Comparison of ENCODE assay signal across 14 cellular contexts in the genomic region with DNA sequence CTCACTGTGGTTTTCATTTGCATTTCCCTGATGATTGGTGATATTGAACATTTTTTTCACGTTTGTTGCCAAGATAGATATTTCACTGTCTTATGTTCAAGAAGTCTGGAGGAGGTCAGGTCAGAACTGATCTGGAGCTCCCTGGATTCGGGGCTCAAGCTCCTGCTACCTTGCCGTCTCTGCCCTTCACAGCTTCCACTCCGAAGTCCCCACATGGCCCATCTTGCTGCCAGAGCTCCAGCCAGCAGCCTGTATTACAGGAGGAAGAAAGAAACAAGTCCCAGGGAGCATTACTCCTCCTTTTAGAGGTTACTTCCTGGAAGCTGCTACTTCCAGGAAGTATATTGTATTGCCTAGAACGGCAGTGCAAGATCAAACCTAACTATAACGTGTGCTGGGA.
"Had no signal": no experiment of that assay in that cellular context is flagged by ENCODE, and none has a peak within 500 bp of the region (broad histone marks: within the 10 kb centered on the region; RNA-seq: fewer than 3 reads in every experiment).

No MANE protein-coding gene starts in this region.

- H3K9me3 Mint-ChIP-seq: activated T-helper 1 cell treated with anti-CD3 and anti-CD28 coated beads, Interleukin-12 subunit alpha, Interleukin-12 subunit beta, Interleukin-2, Interleukin-4 antibody, amounts not matched to agents 30 ng/mL and 10 ng/mL and 1 ng/mL, durations not matched to agents 14 hours and 24 hours and 36 hours; neural progenitor cell; T-helper 1 cell treated with Interleukin-12 subunit alpha and Interleukin-12 subunit beta and Interleukin-4 antibody, amounts not matched to agents 30 μg/mL and 1 μg/mL, for 36 hours had no signal

- H3K27ac Mint-ChIP-seq: activated T-helper 1 cell treated with anti-CD3 and anti-CD28 coated beads, Interleukin-12 subunit alpha, Interleukin-12 subunit beta, Interleukin-2, Interleukin-4 antibody, amounts not matched to agents 30 ng/mL and 10 ng/mL and 1 ng/mL, durations not matched to agents 14 hours and 24 hours and 36 hours; neural progenitor cell; T-helper 1 cell treated with Interleukin-12 subunit alpha and Interleukin-12 subunit beta and Interleukin-4 antibody, amounts not matched to agents 30 μg/mL and 1 μg/mL, for 36 hours had no signal

- H3K9me3 ChIP-seq: ovary, sigmoid colon, SK-N-SH, spleen, stomach, thoracic aorta, upper lobe of right lung had no signal

- DNase-seq: activated CD4-positive, alpha-beta T cell treated with anti-CD3 and anti-CD28 coated beads, Interleukin-2, amount 50 U/mL, for 1 hour; amniotic stem cell; midbrain; ovary; sigmoid colon; SK-N-SH; spleen; stomach; upper lobe of right lung had no signal

- H3K27ac ChIP-seq: neural progenitor cell, ovary, sigmoid colon, spleen, stomach, thoracic aorta, upper lobe of right lung had no signal

- H3K36me3 Mint-ChIP-seq: neural progenitor cell had no signal

- H3K4me1 ChIP-seq: neural progenitor cell, sigmoid colon had no signal

- H3K36me3 ChIP-seq: neural progenitor cell, ovary, sigmoid colon, spleen, stomach, thoracic aorta, upper lobe of right lung had no signal

- H3K27me3 ChIP-seq: neural progenitor cell, ovary, sigmoid colon, spleen, stomach, upper lobe of right lung had no signal

- H3K4me3 ChIP-seq: neural progenitor cell, ovary, sigmoid colon, spleen, stomach, thoracic aorta, upper lobe of right lung had no signal

- H3K4me3 Mint-ChIP-seq: activated T-helper 1 cell treated with anti-CD3 and anti-CD28 coated beads, Interleukin-12 subunit alpha, Interleukin-12 subunit beta, Interleukin-2, Interleukin-4 antibody, amounts not matched to agents 30 ng/mL and 10 ng/mL and 1 ng/mL, durations not matched to agents 14 hours and 24 hours and 36 hours; neural progenitor cell; T-helper 1 cell treated with Interleukin-12 subunit alpha and Interleukin-12 subunit beta and Interleukin-4 antibody, amounts not matched to agents 30 μg/mL and 1 μg/mL, for 36 hours had no signal

- ATAC-seq: esophagus mucosa, upper lobe of right lung had no signal
